In the genomic region with DNA sequence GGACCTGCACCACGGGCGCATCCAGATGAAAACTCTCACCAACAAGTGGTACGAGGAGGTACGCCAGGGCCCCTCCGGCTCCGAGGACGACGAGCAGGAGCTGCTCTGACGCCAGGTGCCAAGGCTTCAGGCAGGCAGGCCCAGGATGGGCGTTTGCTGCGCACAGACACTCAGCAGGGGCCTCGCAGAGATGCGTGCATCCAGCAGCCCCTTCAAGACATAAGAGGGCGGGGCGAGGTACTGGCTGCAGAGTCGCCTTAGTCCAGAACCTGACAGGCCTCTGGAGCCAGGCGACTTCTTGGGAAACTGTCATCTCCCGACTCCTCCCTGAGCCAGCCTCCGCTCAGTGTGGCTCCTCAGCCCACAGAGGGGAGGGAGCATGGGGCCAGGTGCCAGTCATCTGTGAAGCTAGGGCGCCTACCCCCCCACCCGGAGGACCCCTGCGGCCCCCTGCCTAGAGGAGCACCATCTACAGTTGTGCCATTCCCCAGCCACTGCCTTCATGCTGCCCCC, we compare ENCODE assay signal across 9 cellular contexts. TPM values are rescaled to one million over a fixed set of nuclear protein-coding genes. Genes with fewer than 3 reads are reported as not detected.
DNase-seq lines count a peak whose midpoint lies in the region; ATAC-seq and TF ChIP-seq lines count a peak whose summit lies in the region.
"Had no signal": no experiment of that assay in that cellular context is flagged by ENCODE, and none has a peak within 500 bp of the region (broad histone marks: within the 10 kb centered on the region; RNA-seq: fewer than 3 reads in every experiment).

No MANE protein-coding gene starts in this region.

- H3K27me3 ChIP-seq in heart right ventricle (no peaks in the 10 kb centered on the region), esophagus (ENCODE audit: control insufficient read depth in 1 of 2, insufficient read depth in 2 of 2, low read length in 2 of 2) (no peaks in the 10 kb centered on the region), psoas muscle (ENCODE audit: insufficient read depth in 3 of 3, low read length in 2 of 3) (no peaks in the 10 kb centered on the region)
- no peaks in the 10 kb centered on the region for H3K27me3 ChIP-seq in effector memory CD4-positive, alpha-beta T cell (replicated peaks; ENCODE audit: control insufficient read depth, insufficient read depth, low read length, poor library complexity, severe bottlenecking)

- DNase-seq in heart right ventricle = no peak
- DNase-seq in left ventricle myocardium superior = no peak
- DNase-seq in psoas muscle = no peak
- no peak for DNase-seq in effector memory CD4-positive, alpha-beta T cell
- no peak for DNase-seq in stimulated activated CD4-positive, alpha-beta T cell treated with anti-CD3 and anti-CD28 coated beads, Interleukin-4, amount 100 ng/mL, for 4 hours
- DNase-seq: NCI-H1417 treated with DMSO at 0.1 percent for 48 hours had no signal

- peak overlapping the region in 9 of 10 donors; percentile 3 to 79 (median 71) for H3K27ac ChIP-seq in heart right ventricle
- H3K27ac ChIP-seq in esophagus (ENCODE audit: low read depth in 2 of 2, low read length in 1 of 2) = peak overlapping the region; percentile 34 to 45
- H3K27ac ChIP-seq in psoas muscle = peak overlapping the region; percentile 52
- no peak overlapping the region for H3K27ac ChIP-seq in effector memory CD4-positive, alpha-beta T cell (ENCODE audit: insufficient read depth, low read length, poor library complexity, severe bottlenecking)

- WGBS in heart right ventricle, 2 donors = 89 to 91% methylated on average over 22 of the region's 22 CpGs
- 86 to 88% methylated on average over 19 to 22 of the region's 22 CpGs for WGBS in esophagus, 2 donors
- WGBS in psoas muscle, 3 donors = 88 to 89% (median 89%) methylated on average over 22 of the region's 22 CpGs

- TF ChIP-seq CTCF in heart right ventricle (IDR thresholded peaks at IDR 0.05) (no peak), psoas muscle (IDR thresholded peaks at IDR 0.05) (no peak)

- intact Hi-C loops in heart right ventricle (cut with DNase I) = loop anchor here in 4 of 10 donors (1.0 to 5.0 kb wide), 4 partner anchors 36 to 279 kb away; no protein-coding TSS in a partner anchor
- intact Hi-C loops in left ventricle myocardium superior (cut with micrococcal nuclease) = no loop called here
- intact Hi-C loops in psoas muscle (cut with DNase I) = loop anchor here (2.0 to 10.0 kb wide), 3 partner anchors 276 to 553 kb away; no protein-coding TSS in a partner anchor

- H3K4me3 ChIP-seq in heart right ventricle (no peak overlapping the region), esophagus (ENCODE audit: low read depth in 1 of 2, low read length in 2 of 2) (no peak overlapping the region), psoas muscle (no peak overlapping the region)
- H3K4me3 ChIP-seq in effector memory CD4-positive, alpha-beta T cell (ENCODE audit: insufficient read depth, low read depth, low read length, poor library complexity, severe bottlenecking) = no peak overlapping the region

- H3K9me3 ChIP-seq in heart right ventricle = no peaks in the 10 kb centered on the region
- no peaks in the 10 kb centered on the region for H3K9me3 ChIP-seq in esophagus (ENCODE audit: control insufficient read depth in 2 of 2, insufficient read depth in 1 of 2, low read depth in 1 of 2, low read length in 1 of 2)
- H3K9me3 ChIP-seq in psoas muscle = no peaks in the 10 kb centered on the region
- H3K9me3 ChIP-seq in effector memory CD4-positive, alpha-beta T cell (ENCODE audit: control insufficient read depth, low read length) = no peaks in the 10 kb centered on the region

- H3K36me3 ChIP-seq in heart right ventricle (peaks cover 0 to 65% (median 14%) of the 10 kb centered on the region in 9 donors), esophagus (ENCODE audit: control insufficient read depth in 2 of 2, insufficient read depth in 2 of 2, low read length in 1 of 2) (peaks cover 20 to 50% of the 10 kb centered on the region in 2 donors), psoas muscle (ENCODE audit: insufficient read depth in 1 of 2, low read depth in 1 of 2) (peaks cover 4 to 56% of the 10 kb centered on the region in 2 donors)
- peaks cover 53% of the 10 kb centered on the region for H3K36me3 ChIP-seq in effector memory CD4-positive, alpha-beta T cell (ENCODE audit: control insufficient read depth, insufficient read depth, low read length)

- peaks cover 21 to 63% (median 58%) of the 10 kb centered on the region in 9 donors for H3K4me1 ChIP-seq in heart right ventricle
- H3K4me1 ChIP-seq in esophagus (ENCODE audit: control insufficient read depth in 2 of 2, insufficient read depth in 2 of 2, low read length in 1 of 2) = peaks cover 3 to 6% of the 10 kb centered on the region in 2 donors
- peaks cover 9% of the 10 kb centered on the region for H3K4me1 ChIP-seq in psoas muscle
- no peaks in the 10 kb centered on the region for H3K4me1 ChIP-seq in effector memory CD4-positive, alpha-beta T cell (ENCODE audit: control insufficient read depth, insufficient read depth, low read length, poor library complexity, severe bottlenecking)

- ATAC-seq in heart right ventricle (peak in 1 of 8 donors; percentile 3), left ventricle myocardium superior (no peak), psoas muscle (peak; percentile 14 to 42 (median 26)), GM18519 (IDR thresholded peaks at IDR 0.05; ENCODE audit: low FRiP score, unreplicated experiment) (no peak), HG03442 (IDR thresholded peaks at IDR 0.05; ENCODE audit: unreplicated experiment) (no peak)

RNA-seq across cellular contexts. Expression of gene SPATA2, which starts 27.4 kb away (rescaled TPM):
- 10 to 100 TPM in 1 of 10 donors, 1 to 10 TPM in 9; 5.2 to 11.8 (median 6.7) TPM for total RNA-seq in heart right ventricle
- polyA plus RNA-seq in heart right ventricle = 1 to 10 TPM; 4.8 to 5.0 TPM
- 8.5 TPM for total RNA-seq in left ventricle myocardium superior
- polyA plus RNA-seq in esophagus = 1 to 10 TPM; 2.6 to 3.6 TPM
- 10 to 100 TPM in 2 of 4 donors, 1 to 10 TPM in 2; 6.7 to 16.3 (median 10.3) TPM for total RNA-seq in psoas muscle
- 10 to 100 TPM in 1 of 3 donors, 1 to 10 TPM in 2; 7.8 to 15.0 (median 8.1) TPM for polyA plus RNA-seq in psoas muscle

RNA-seq across cellular contexts. Expression of gene RNF114, which starts 48.3 kb away (rescaled TPM):
- total RNA-seq in heart right ventricle (10 to 100 TPM; 41.5 to 60.3 (median 52.1) TPM), left ventricle myocardium superior (49.8 TPM), psoas muscle (100 to 1,000 TPM in 1 of 4 donors, 10 to 100 TPM in 3; 67.0 to 104 (median 82.4) TPM)
- polyA plus RNA-seq in heart right ventricle (10 to 100 TPM; 45.0 to 49.5 TPM), esophagus (10 to 100 TPM; 21.0 to 30.3 TPM), psoas muscle (10 to 100 TPM; 30.8 to 83.6 (median 79.7) TPM)

Comparison
In these comparisons a context has a peak if more than half of its experiments do, and no peak if none do; other contexts are left out.
1. ATAC-seq: peak in psoas muscle (4 of 4); none in left ventricle myocardium superior (single experiment), GM18519 (single experiment) and HG03442 (single experiment).